In genomic region chr5:53038196-53038847, GRCh38 we compare ENCODE assay signal across 1 cellular context.
TF ChIP-seq lines count a peak whose summit lies in the region.

No MANE protein-coding gene starts in this region.

TF ChIP-seq in endothelial cell of umbilical vein, 7 proteins besides CTCF, POLR2A, EP300 and RAD21:
- TF ChIP-seq MYC (IDR thresholded peaks at IDR 0.05; ENCODE audit: low read depth, low read length) (no peak), JUN (IDR thresholded peaks at IDR 0.05; ENCODE audit: borderline replicate concordance, insufficient read depth, insufficient read length, low read depth) (no peak)
